1 cellular context compared by ENCODE assay signal in the genomic region with DNA sequence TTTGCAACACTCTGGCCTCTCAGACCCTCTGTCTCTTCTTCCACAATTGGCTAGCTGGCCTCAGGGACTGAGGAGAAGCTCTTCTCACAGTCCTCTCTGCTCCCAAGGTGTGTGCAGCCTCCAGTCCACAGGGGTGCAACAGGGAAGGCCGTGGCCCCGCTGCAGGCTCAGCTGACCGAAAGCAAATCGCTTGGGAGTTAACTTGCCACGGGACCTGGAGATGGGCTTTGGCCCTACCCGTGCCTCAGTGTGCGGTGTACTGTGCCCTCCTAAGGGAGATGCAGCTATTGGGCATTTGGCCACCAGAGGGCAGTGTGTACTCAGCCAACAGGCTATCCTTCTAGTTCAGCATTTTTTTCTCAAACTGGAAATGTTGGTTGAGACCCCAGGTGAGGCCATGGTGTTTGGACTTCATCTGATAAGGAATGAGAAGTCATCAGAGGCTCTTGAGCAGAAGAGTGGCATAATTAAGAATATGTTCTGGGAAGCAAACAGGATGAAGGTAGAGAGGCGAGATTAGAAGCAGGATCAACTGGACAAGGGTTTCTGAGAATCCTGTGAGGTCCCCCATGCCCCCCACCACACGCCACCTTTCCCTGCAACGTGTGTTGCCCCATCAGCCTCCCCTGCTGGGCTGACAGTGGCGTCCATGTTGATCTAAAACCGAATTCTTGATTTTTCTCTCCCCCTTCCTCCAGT.
TF ChIP-seq lines count a peak whose summit lies in the region.

No MANE protein-coding gene starts in this region.

TF ChIP-seq in K562, 482 proteins besides CTCF, POLR2A, EP300 and RAD21 (continued from another document and continues in another):
- TF ChIP-seq, protein P1, sequence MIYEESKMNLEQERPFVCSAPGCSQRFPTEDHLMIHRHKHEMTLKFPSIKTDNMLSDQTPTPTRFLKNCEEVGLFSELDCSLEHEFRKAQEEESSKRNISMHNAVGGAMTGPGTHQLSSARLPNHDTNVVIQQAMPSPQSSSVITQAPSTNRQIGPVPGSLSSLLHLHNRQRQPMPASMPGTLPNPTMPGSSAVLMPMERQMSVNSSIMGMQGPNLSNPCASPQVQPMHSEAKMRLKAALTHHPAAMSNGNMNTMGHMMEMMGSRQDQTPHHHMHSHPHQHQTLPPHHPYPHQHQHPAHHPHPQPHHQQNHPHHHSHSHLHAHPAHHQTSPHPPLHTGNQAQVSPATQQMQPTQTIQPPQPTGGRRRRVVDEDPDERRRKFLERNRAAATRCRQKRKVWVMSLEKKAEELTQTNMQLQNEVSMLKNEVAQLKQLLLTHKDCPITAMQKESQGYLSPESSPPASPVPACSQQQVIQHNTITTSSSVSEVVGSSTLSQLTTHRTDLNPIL (CRISPR knock-in tag; IDR thresholded peaks at IDR 0.05): no peak
- no peak for TF ChIP-seq NCOR1 (IDR thresholded peaks at IDR 0.05)
- no peak for TF ChIP-seq SAP30 (IDR thresholded peaks at IDR 0.05; ENCODE audit: borderline replicate concordance, insufficient read depth, low read depth, low read length, poor library complexity, severe bottlenecking)
- TF ChIP-seq, protein P2, sequence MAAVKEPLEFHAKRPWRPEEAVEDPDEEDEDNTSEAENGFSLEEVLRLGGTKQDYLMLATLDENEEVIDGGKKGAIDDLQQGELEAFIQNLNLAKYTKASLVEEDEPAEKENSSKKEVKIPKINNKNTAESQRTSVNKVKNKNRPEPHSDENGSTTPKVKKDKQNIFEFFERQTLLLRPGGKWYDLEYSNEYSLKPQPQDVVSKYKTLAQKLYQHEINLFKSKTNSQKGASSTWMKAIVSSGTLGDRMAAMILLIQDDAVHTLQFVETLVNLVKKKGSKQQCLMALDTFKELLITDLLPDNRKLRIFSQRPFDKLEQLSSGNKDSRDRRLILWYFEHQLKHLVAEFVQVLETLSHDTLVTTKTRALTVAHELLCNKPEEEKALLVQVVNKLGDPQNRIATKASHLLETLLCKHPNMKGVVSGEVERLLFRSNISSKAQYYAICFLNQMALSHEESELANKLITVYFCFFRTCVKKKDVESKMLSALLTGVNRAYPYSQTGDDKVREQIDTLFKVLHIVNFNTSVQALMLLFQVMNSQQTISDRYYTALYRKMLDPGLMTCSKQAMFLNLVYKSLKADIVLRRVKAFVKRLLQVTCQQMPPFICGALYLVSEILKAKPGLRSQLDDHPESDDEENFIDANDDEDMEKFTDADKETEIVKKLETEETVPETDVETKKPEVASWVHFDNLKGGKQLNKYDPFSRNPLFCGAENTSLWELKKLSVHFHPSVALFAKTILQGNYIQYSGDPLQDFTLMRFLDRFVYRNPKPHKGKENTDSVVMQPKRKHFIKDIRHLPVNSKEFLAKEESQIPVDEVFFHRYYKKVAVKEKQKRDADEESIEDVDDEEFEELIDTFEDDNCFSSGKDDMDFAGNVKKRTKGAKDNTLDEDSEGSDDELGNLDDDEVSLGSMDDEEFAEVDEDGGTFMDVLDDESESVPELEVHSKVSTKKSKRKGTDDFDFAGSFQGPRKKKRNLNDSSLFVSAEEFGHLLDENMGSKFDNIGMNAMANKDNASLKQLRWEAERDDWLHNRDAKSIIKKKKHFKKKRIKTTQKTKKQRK (IDR thresholded peaks at IDR 0.05; ENCODE audit: borderline replicate concordance, low read depth, low read length): 0 out of 2 replicates have a peak, but pooled peaks have one; percentile 5
- TF ChIP-seq, protein P3, sequence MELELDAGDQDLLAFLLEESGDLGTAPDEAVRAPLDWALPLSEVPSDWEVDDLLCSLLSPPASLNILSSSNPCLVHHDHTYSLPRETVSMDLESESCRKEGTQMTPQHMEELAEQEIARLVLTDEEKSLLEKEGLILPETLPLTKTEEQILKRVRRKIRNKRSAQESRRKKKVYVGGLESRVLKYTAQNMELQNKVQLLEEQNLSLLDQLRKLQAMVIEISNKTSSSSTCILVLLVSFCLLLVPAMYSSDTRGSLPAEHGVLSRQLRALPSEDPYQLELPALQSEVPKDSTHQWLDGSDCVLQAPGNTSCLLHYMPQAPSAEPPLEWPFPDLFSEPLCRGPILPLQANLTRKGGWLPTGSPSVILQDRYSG (tag; conservative IDR thresholded peaks at IDR 0.05; ENCODE audit: low read depth): no peak
- TF ChIP-seq, protein P4, sequence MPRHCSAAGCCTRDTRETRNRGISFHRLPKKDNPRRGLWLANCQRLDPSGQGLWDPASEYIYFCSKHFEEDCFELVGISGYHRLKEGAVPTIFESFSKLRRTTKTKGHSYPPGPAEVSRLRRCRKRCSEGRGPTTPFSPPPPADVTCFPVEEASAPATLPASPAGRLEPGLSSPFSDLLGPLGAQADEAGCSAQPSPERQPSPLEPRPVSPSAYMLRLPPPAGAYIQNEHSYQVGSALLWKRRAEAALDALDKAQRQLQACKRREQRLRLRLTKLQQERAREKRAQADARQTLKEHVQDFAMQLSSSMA (CRISPR knock-in tag; IDR thresholded peaks at IDR 0.05): no peak
- no peak for TF ChIP-seq SMAD2 (IDR thresholded peaks at IDR 0.05; ENCODE audit: low read depth, low read length)
- TF ChIP-seq MAFF (IDR thresholded peaks at IDR 0.05; ENCODE audit: low read length): peak; percentile 56; the same call in 1 of the 2 replicates
- TF ChIP-seq ZNF3 (CRISPR knock-in tag; IDR thresholded peaks at IDR 0.05): no peak
- no peak for TF ChIP-seq ZBTB1 (CRISPR knock-in tag; IDR thresholded peaks at IDR 0.05; ENCODE audit: borderline replicate concordance, low read depth)
- TF ChIP-seq ERF (CRISPR knock-in tag; IDR thresholded peaks at IDR 0.05): no peak
- no peak for TF ChIP-seq CCAR2 (IDR thresholded peaks at IDR 0.05; ENCODE audit: low read depth, low read length)
- TF ChIP-seq KDM1A (IDR thresholded peaks at IDR 0.05): no peak
- no peak for TF ChIP-seq MYC (IDR thresholded peaks at IDR 0.05; ENCODE audit: low read depth, low read length)
- TF ChIP-seq MYC (CRISPR knock-in tag; IDR thresholded peaks at IDR 0.05; ENCODE audit: borderline replicate concordance, low read depth): no peak
- no peak for TF ChIP-seq DNMT1 (IDR thresholded peaks at IDR 0.05)
- TF ChIP-seq, protein P5, sequence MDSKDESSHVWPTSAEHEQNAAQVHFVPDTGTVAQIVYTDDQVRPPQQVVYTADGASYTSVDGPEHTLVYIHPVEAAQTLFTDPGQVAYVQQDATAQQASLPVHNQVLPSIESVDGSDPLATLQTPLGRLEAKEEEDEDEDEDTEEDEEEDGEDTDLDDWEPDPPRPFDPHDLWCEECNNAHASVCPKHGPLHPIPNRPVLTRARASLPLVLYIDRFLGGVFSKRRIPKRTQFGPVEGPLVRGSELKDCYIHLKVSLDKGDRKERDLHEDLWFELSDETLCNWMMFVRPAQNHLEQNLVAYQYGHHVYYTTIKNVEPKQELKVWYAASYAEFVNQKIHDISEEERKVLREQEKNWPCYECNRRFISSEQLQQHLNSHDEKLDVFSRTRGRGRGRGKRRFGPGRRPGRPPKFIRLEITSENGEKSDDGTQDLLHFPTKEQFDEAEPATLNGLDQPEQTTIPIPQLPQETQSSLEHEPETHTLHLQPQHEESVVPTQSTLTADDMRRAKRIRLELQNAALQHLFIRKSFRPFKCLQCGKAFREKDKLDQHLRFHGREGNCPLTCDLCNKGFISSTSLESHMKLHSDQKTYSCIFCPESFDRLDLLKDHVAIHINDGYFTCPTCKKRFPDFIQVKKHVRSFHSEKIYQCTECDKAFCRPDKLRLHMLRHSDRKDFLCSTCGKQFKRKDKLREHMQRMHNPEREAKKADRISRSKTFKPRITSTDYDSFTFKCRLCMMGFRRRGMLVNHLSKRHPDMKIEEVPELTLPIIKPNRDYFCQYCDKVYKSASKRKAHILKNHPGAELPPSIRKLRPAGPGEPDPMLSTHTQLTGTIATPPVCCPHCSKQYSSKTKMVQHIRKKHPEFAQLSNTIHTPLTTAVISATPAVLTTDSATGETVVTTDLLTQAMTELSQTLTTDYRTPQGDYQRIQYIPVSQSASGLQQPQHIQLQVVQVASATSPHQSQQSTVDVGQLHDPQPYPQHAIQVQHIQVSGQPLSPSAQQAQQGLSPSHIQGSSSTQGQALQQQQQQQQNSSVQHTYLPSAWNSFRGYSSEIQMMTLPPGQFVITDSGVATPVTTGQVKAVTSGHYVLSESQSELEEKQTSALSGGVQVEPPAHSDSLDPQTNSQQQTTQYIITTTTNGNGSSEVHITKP (IDR thresholded peaks at IDR 0.05; ENCODE audit: partially characterized antibody): no peak
- TF ChIP-seq MAFK (IDR thresholded peaks at IDR 0.05; ENCODE audit: low read length): peak; percentile 71; the same call in 1 of the 2 replicates
- TF ChIP-seq MEF2A (IDR thresholded peaks at IDR 0.05; ENCODE audit: control insufficient read depth, low read depth, low read length): no peak
- TF ChIP-seq ZKSCAN8 (CRISPR knock-in tag; IDR thresholded peaks at IDR 0.05): no peak
- TF ChIP-seq, protein P6, sequence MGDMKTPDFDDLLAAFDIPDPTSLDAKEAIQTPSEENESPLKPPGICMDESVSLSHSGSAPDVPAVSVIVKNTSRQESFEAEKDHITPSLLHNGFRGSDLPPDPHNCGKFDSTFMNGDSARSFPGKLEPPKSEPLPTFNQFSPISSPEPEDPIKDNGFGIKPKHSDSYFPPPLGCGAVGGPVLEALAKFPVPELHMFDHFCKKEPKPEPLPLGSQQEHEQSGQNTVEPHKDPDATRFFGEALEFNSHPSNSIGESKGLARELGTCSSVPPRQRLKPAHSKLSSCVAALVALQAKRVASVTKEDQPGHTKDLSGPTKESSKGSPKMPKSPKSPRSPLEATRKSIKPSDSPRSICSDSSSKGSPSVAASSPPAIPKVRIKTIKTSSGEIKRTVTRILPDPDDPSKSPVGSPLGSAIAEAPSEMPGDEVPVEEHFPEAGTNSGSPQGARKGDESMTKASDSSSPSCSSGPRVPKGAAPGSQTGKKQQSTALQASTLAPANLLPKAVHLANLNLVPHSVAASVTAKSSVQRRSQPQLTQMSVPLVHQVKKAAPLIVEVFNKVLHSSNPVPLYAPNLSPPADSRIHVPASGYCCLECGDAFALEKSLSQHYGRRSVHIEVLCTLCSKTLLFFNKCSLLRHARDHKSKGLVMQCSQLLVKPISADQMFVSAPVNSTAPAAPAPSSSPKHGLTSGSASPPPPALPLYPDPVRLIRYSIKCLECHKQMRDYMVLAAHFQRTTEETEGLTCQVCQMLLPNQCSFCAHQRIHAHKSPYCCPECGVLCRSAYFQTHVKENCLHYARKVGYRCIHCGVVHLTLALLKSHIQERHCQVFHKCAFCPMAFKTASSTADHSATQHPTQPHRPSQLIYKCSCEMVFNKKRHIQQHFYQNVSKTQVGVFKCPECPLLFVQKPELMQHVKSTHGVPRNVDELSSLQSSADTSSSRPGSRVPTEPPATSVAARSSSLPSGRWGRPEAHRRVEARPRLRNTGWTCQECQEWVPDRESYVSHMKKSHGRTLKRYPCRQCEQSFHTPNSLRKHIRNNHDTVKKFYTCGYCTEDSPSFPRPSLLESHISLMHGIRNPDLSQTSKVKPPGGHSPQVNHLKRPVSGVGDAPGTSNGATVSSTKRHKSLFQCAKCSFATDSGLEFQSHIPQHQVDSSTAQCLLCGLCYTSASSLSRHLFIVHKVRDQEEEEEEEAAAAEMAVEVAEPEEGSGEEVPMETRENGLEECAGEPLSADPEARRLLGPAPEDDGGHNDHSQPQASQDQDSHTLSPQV (IDR thresholded peaks at IDR 0.05): no peak
- 0 out of 2 replicates have a peak, but pooled peaks have one; percentile 22 for TF ChIP-seq NR2F6 (CRISPR knock-in tag; IDR thresholded peaks at IDR 0.05)
- TF ChIP-seq, protein P7, sequence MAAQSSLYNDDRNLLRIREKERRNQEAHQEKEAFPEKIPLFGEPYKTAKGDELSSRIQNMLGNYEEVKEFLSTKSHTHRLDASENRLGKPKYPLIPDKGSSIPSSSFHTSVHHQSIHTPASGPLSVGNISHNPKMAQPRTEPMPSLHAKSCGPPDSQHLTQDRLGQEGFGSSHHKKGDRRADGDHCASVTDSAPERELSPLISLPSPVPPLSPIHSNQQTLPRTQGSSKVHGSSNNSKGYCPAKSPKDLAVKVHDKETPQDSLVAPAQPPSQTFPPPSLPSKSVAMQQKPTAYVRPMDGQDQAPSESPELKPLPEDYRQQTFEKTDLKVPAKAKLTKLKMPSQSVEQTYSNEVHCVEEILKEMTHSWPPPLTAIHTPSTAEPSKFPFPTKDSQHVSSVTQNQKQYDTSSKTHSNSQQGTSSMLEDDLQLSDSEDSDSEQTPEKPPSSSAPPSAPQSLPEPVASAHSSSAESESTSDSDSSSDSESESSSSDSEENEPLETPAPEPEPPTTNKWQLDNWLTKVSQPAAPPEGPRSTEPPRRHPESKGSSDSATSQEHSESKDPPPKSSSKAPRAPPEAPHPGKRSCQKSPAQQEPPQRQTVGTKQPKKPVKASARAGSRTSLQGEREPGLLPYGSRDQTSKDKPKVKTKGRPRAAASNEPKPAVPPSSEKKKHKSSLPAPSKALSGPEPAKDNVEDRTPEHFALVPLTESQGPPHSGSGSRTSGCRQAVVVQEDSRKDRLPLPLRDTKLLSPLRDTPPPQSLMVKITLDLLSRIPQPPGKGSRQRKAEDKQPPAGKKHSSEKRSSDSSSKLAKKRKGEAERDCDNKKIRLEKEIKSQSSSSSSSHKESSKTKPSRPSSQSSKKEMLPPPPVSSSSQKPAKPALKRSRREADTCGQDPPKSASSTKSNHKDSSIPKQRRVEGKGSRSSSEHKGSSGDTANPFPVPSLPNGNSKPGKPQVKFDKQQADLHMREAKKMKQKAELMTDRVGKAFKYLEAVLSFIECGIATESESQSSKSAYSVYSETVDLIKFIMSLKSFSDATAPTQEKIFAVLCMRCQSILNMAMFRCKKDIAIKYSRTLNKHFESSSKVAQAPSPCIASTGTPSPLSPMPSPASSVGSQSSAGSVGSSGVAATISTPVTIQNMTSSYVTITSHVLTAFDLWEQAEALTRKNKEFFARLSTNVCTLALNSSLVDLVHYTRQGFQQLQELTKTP (IDR thresholded peaks at IDR 0.05; ENCODE audit: low read depth in 1 of 2, partially characterized antibody in 2 of 2): no peak
- TF ChIP-seq POLR2B (IDR thresholded peaks at IDR 0.05; ENCODE audit: low read depth, partially characterized antibody): no peak
- TF ChIP-seq SMC3 (conservative IDR thresholded peaks at IDR 0.05; ENCODE audit: insufficient read depth, low read depth, low read length): peak; percentile 98
- TF ChIP-seq, protein P8, sequence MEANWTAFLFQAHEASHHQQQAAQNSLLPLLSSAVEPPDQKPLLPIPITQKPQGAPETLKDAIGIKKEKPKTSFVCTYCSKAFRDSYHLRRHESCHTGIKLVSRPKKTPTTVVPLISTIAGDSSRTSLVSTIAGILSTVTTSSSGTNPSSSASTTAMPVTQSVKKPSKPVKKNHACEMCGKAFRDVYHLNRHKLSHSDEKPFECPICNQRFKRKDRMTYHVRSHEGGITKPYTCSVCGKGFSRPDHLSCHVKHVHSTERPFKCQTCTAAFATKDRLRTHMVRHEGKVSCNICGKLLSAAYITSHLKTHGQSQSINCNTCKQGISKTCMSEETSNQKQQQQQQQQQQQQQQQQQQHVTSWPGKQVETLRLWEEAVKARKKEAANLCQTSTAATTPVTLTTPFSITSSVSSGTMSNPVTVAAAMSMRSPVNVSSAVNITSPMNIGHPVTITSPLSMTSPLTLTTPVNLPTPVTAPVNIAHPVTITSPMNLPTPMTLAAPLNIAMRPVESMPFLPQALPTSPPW (CRISPR knock-in tag; IDR thresholded peaks at IDR 0.05): no peak
- TF ChIP-seq ARNT (IDR thresholded peaks at IDR 0.05): no peak
- no peak for TF ChIP-seq TCF7L2 (IDR thresholded peaks at IDR 0.05; ENCODE audit: low read depth, low read length)
- no peak for TF ChIP-seq POLR2G (IDR thresholded peaks at IDR 0.05; ENCODE audit: low read depth, low read length)
- TF ChIP-seq GABPA (tag; conservative IDR thresholded peaks at IDR 0.05; ENCODE audit: low read depth): no peak
